21 cellular contexts compared by ENCODE assay signal in the genomic region with DNA sequence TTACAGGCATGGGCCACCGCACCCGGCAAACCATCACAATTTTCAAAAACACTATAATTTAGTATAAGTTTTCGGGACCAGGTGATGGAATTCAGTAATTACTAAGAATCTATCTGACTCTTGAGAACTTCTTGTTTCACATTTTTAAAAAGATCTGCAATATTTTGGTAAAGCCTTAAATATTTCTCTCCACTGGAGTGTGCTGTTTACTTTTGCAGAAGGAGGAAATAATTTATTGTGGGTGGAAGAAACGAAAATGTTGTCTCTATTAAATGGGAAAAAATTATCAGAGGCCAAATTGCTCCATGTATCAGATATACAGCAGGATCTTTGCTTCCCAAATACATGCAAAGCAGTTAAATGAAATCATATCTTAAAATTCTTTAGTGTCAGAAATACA.
"Had no signal": no experiment of that assay in that cellular context is flagged by ENCODE, and none has a peak within 500 bp of the region (broad histone marks: within the 10 kb centered on the region; RNA-seq: fewer than 3 reads in every experiment).

No MANE protein-coding gene starts in this region.

- H3K4me1 ChIP-seq: gastroesophageal sphincter, heart left ventricle, transverse colon had no signal

- H3K9me3 Mint-ChIP-seq: neural crest cell had no signal

- H3K36me3 ChIP-seq: brain microvascular endothelial cell, gastroesophageal sphincter, heart left ventricle, transverse colon, WERI-Rb-1 had no signal

- H3K4me1 Mint-ChIP-seq: immature natural killer cell, neural crest cell had no signal

- H3K4me3 ChIP-seq: gastroesophageal sphincter, heart left ventricle, transverse colon had no signal

- H3K27ac ChIP-seq: brain microvascular endothelial cell, gastroesophageal sphincter, heart left ventricle, transverse colon, WERI-Rb-1 had no signal

- ATAC-seq: esophagus mucosa; gastroesophageal sphincter; heart left ventricle; left ventricle myocardium superior; stimulated activated naive CD8-positive, alpha-beta T cell treated with anti-CD3 and anti-CD28 coated beads, Interleukin-15, Interleukin-2, amounts not matched to agents 100 U/mL and 50 U/mL, for 24 hours had no signal

- H3K27me3 ChIP-seq: brain microvascular endothelial cell, gastroesophageal sphincter, heart left ventricle, transverse colon had no signal

- DNase-seq: activated CD4-positive, alpha-beta T cell treated with anti-CD3 and anti-CD28 coated beads for 1 hour; activated CD8-positive, alpha-beta memory T cell treated with anti-CD3 and anti-CD28 coated beads for 24 hours; activated CD8-positive, alpha-beta memory T cell treated with anti-CD3 and anti-CD28 coated beads, Interleukin-2, amount 50 U/mL, for 48 hours; activated effector memory CD4-positive, alpha-beta T cell treated with anti-CD3 and anti-CD28 coated beads, Interleukin-2, amount 50 U/mL, for 16 hours; activated naive CD4-positive, alpha-beta T cell treated with anti-CD3 and anti-CD28 coated beads, Interleukin-2, amount 50 U/mL, for 16 hours; activated T-cell treated with anti-CD3 and anti-CD28 coated beads, Interleukin-2, amount 50 U/mL, for 48 hours; aorta; brain microvascular endothelial cell; cortex of kidney; effector CD8-positive, alpha-beta T cell; heart left ventricle; immature natural killer cell; left ventricle myocardium superior; retina; stimulated activated naive CD8-positive, alpha-beta T cell treated with anti-CD3 and anti-CD28 coated beads, Interleukin-15, Interleukin-2, amounts not matched to agents 100 U/mL and 50 U/mL, for 24 hours; substantia nigra; transverse colon; WERI-Rb-1 had no signal

- H3K36me3 Mint-ChIP-seq: immature natural killer cell had no signal

- H3K9me3 ChIP-seq: gastroesophageal sphincter, heart left ventricle, transverse colon had no signal

- H3K27ac Mint-ChIP-seq: immature natural killer cell had no signal

- H3K4me3 Mint-ChIP-seq: immature natural killer cell, neural crest cell had no signal
